ENCODE assay signal across 13 cellular contexts in the genomic region with DNA sequence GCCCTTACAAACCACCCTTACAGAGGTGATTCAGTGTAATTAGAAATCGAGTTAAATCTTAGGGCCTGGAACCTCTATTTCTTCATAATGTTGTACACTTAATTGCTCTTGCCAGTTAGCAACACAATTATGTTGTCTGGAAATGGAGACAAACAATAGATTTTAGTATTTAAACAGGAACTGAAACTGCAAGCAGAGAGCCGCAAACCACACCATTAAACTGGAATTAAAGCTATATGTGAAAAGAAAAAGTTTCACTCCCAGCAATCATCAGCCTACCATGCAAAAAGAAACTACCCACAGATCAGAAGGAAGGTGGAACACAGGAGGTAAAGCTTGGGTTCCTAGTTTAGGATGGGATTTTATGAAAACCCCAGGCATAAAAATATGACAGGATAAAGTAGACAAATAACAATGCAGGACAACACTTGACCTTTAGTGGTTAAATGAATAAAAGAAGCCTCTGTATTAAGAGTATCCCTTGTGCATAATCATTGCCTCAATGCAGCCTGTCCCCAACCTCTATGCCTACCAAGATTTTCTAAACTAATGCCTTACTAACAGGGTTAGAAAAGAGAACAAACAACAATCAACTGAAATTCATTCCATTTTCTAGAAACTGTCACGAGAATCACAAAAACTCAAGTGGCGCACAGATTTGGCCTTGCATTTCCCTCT.
A peak's percentile ranks its signal among the peaks of the same experiment; 100 is the strongest.
DNase-seq lines count a peak whose midpoint lies in the region; ATAC-seq, FAIRE-seq and TF ChIP-seq lines count a peak whose summit lies in the region.
"Had no signal": no experiment of that assay in that cellular context is flagged by ENCODE, and none has a peak within 500 bp of the region (broad histone marks: within the 10 kb centered on the region; RNA-seq: fewer than 3 reads in every experiment).

No MANE protein-coding gene starts in this region.

- H3K27ac Mint-ChIP-seq in activated naive CD4-positive, alpha-beta T cell treated with anti-CD3 and anti-CD28 coated beads, Interleukin-2, amount 10 ng/mL, durations not matched to agents 7 days and 5 days = no peak overlapping the region
- H3K27ac Mint-ChIP-seq: CD4-positive, CD25-positive, alpha-beta regulatory T cell had no signal

- H3K36me3 Mint-ChIP-seq in activated naive CD4-positive, alpha-beta T cell treated with anti-CD3 and anti-CD28 coated beads, Interleukin-2, amount 10 ng/mL, durations not matched to agents 7 days and 5 days = no peaks in the 10 kb centered on the region
- H3K36me3 Mint-ChIP-seq: CD4-positive, CD25-positive, alpha-beta regulatory T cell had no signal

- no peak overlapping the region for H3K4me3 ChIP-seq in right lobe of liver

- H3K4me3 Mint-ChIP-seq in activated naive CD4-positive, alpha-beta T cell treated with anti-CD3 and anti-CD28 coated beads, Interleukin-2, amount 10 ng/mL, durations not matched to agents 7 days and 5 days = no peak overlapping the region
- H3K4me3 Mint-ChIP-seq: CD4-positive, CD25-positive, alpha-beta regulatory T cell had no signal

- CTCF ChIA-PET in activated naive CD4-positive, alpha-beta T cell treated with anti-CD3 and anti-CD28 coated beads, Interleukin-2, amount 10 ng/mL, durations not matched to agents 7 days and 5 days (lab: Charles Lee) = no interaction called here
- CTCF ChIA-PET in RWPE1 (lab: Yijun Ruan, JAX) = no interaction called here

- H3K27me3 ChIP-seq in right lobe of liver = no peaks in the 10 kb centered on the region

- H3K4me1 ChIP-seq in right lobe of liver = peaks cover 0 to 2% (median 0%) of the 10 kb centered on the region in 4 donors

- POLR2A ChIA-PET in RWPE1 (lab: Yijun Ruan, JAX; ENCODE audit: low non-redundant PET) = no interaction called here

- H3K9me3 ChIP-seq in right lobe of liver = no peaks in the 10 kb centered on the region

- H3K27ac ChIP-seq in RWPE1 (no peak overlapping the region), right lobe of liver (no peak overlapping the region)

- peak; percentile 84 for FAIRE-seq in GM18507 (lab: Jason Lieb, UNC)
- FAIRE-seq: H1 had no signal

- ATAC-seq in GM21515 (IDR thresholded peaks at IDR 0.05; ENCODE audit: unreplicated experiment) (peak; percentile 97), HG03108 (IDR thresholded peaks at IDR 0.05; ENCODE audit: unreplicated experiment) (peak; percentile 95), right lobe of liver (no peak)
- ATAC-seq: Right ventricle myocardium inferior had no signal

- DNase-seq in GM18507 (ENCODE audit: extremely low spot score, insufficient read length, low read depth) = no peak
- DNase-seq in RPMI8226 = peak; percentile 70
- no peak for DNase-seq in activated naive CD4-positive, alpha-beta T cell treated with anti-CD3 and anti-CD28 coated beads, Interleukin-2, amount 10 ng/mL, durations not matched to agents 7 days and 5 days
- DNase-seq in RWPE1 (ENCODE audit: low spot score) = no peak
- DNase-seq in right lobe of liver = no peak
- DNase-seq in NCI-H748 treated with DMSO at 0.1 percent for 48 hours (lab: John Stamatoyannopoulos, UW) = no peak
- DNase-seq: activated CD4-positive, alpha-beta T cell treated with anti-CD3 and anti-CD28 coated beads, Interleukin-2, amount 50 U/mL, for 48 hours; CD4-positive, CD25-positive, alpha-beta regulatory T cell; NCI-H1105 treated with DMSO at 0.1 percent for 48 hours had no signal

- no peaks in the 10 kb centered on the region for H3K36me3 ChIP-seq in right lobe of liver

- no peaks in the 10 kb centered on the region for H3K27me3 Mint-ChIP-seq in activated naive CD4-positive, alpha-beta T cell treated with anti-CD3 and anti-CD28 coated beads, Interleukin-2, amount 10 ng/mL, durations not matched to agents 7 days and 5 days
- H3K27me3 Mint-ChIP-seq: CD4-positive, CD25-positive, alpha-beta regulatory T cell had no signal

- TF ChIP-seq POLR2A in right lobe of liver (IDR thresholded peaks at IDR 0.05) = no peak

- peaks cover 7% of the 10 kb centered on the region for H3K4me1 Mint-ChIP-seq in activated naive CD4-positive, alpha-beta T cell treated with anti-CD3 and anti-CD28 coated beads, Interleukin-2, amount 10 ng/mL, durations not matched to agents 7 days and 5 days
- H3K4me1 Mint-ChIP-seq: CD4-positive, CD25-positive, alpha-beta regulatory T cell had no signal

- TF ChIP-seq CTCF in RWPE1 (conservative IDR thresholded peaks at IDR 0.05; ENCODE audit: low read depth) (no peak), right lobe of liver (IDR thresholded peaks at IDR 0.05) (no peak)

- H3K9me3 Mint-ChIP-seq in activated naive CD4-positive, alpha-beta T cell treated with anti-CD3 and anti-CD28 coated beads, Interleukin-2, amount 10 ng/mL, durations not matched to agents 7 days and 5 days = peaks cover 7% of the 10 kb centered on the region

- WGBS in right lobe of liver (ENCODE audit: insufficient coverage, low coverage, low lambda C conversion rate, missing lambda C conversion rate) = 58% methylated on average over 4 of the region's 4 CpGs

- intact Hi-C loops in right lobe of liver (cut with DNase I) = no loop called here

Comparison
In these comparisons a context has a peak if more than half of its experiments do, and no peak if none do; other contexts are left out.
1. ATAC-seq: peak in GM21515 (single experiment) and HG03108 (single experiment); none in right lobe of liver (0 of 4).